Comparison of ENCODE assay signal across 1 cellular context in genomic region chr3:179880868-179881267, GRCh38.
TF ChIP-seq lines count a peak whose summit lies in the region.

No MANE protein-coding gene starts in this region.

TF ChIP-seq in H1, 55 proteins besides CTCF, POLR2A, EP300 and RAD21 (continued from another document):
- TF ChIP-seq CHD7 (IDR thresholded peaks at IDR 0.05; ENCODE audit: insufficient replicate concordance, low read length), result no peak
- TF ChIP-seq SP1 (IDR thresholded peaks at IDR 0.05; ENCODE audit: low read depth, low read length), result 0 out of 2 replicates have a peak, but pooled peaks have one; percentile 18
- no peak for TF ChIP-seq JUND (IDR thresholded peaks at IDR 0.05; ENCODE audit: low read length)
- no peak for TF ChIP-seq MAX (IDR thresholded peaks at IDR 0.05)
TF ChIP-seq in H1: peak in this region for 3.
